Comparison of ENCODE assay signal across 1 cellular context in the genomic region with DNA sequence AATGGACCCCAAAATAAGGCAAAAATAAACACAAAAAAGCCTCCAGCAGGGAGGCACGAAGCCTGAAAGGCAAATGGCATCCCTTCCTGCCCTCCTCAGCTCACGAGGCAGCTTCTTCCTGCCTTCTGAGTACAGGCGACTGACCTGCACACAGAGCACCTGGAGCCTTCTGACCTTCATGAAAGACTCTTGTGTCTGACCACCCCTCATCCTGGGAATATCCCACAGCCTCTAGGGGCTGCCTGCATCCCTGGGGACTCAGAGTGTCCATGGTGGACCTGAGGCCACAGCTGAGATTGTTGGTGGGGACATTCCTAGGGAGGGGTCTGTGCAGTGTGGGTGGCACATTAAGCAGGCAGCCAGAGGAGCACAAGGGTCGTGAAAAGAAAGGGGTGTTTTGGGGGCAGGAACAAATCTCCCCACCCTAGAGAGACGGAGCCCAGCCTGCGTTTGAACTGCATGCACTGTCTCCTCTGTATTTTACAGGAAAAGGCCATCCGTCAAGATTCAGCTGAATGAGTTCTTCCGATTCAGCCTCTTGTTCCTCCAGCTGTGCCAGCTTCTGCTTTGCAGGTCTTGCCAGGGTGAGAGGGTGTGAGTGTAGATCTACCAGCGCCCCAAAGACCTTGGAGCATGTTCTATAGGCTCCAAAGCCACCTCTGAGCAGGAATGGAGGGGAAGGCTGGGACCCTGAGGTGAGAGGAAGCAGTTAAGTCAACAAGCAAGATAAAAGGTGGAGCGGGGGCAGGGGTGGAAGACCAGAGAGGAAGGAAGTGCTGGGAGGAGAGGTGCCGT.
TF ChIP-seq lines count a peak whose summit lies in the region.

No MANE protein-coding gene starts in this region.

TF ChIP-seq in GM23338, 12 proteins besides CTCF, POLR2A, EP300 and RAD21 (continued from another document):
- TF ChIP-seq, protein P1, sequence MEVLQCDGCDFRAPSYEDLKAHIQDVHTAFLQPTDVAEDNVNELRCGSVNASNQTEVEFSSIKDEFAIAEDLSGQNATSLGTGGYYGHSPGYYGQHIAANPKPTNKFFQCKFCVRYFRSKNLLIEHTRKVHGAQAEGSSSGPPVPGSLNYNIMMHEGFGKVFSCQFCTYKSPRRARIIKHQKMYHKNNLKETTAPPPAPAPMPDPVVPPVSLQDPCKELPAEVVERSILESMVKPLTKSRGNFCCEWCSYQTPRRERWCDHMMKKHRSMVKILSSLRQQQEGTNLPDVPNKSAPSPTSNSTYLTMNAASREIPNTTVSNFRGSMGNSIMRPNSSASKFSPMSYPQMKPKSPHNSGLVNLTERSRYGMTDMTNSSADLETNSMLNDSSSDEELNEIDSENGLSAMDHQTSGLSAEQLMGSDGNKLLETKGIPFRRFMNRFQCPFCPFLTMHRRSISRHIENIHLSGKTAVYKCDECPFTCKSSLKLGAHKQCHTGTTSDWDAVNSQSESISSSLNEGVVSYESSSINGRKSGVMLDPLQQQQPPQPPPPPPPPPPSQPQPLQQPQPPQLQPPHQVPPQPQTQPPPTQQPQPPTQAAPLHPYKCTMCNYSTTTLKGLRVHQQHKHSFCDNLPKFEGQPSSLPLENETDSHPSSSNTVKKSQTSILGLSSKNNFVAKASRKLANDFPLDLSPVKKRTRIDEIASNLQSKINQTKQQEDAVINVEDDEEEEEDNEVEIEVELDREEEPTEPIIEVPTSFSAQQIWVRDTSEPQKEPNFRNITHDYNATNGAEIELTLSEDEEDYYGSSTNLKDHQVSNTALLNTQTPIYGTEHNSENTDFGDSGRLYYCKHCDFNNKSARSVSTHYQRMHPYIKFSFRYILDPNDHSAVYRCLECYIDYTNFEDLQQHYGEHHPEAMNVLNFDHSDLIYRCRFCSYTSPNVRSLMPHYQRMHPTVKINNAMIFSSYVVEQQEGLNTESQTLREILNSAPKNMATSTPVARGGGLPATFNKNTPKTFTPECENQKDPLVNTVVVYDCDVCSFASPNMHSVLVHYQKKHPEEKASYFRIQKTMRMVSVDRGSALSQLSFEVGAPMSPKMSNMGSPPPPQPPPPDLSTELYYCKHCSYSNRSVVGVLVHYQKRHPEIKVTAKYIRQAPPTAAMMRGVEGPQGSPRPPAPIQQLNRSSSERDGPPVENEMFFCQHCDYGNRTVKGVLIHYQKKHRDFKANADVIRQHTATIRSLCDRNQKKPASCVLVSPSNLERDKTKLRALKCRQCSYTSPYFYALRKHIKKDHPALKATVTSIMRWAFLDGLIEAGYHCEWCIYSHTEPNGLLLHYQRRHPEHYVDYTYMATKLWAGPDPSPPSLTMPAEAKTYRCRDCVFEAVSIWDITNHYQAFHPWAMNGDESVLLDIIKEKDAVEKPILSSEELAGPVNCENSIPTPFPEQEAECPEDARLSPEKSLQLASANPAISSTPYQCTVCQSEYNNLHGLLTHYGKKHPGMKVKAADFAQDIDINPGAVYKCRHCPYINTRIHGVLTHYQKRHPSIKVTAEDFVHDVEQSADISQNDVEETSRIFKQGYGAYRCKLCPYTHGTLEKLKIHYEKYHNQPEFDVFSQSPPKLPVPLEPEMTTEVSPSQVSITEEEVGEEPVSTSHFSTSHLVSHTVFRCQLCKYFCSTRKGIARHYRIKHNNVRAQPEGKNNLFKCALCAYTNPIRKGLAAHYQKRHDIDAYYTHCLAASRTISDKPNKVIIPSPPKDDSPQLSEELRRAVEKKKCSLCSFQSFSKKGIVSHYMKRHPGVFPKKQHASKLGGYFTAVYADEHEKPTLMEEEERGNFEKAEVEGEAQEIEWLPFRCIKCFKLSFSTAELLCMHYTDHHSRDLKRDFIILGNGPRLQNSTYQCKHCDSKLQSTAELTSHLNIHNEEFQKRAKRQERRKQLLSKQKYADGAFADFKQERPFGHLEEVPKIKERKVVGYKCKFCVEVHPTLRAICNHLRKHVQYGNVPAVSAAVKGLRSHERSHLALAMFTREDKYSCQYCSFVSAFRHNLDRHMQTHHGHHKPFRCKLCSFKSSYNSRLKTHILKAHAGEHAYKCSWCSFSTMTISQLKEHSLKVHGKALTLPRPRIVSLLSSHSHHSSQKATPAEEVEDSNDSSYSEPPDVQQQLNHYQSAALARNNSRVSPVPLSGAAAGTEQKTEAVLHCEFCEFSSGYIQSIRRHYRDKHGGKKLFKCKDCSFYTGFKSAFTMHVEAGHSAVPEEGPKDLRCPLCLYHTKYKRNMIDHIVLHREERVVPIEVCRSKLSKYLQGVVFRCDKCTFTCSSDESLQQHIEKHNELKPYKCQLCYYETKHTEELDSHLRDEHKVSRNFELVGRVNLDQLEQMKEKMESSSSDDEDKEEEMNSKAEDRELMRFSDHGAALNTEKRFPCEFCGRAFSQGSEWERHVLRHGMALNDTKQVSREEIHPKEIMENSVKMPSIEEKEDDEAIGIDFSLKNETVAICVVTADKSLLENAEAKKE (CRISPR knock-in tag; IDR thresholded peaks at IDR 0.05): no peak
- TF ChIP-seq ZNF331 (CRISPR knock-in tag; IDR thresholded peaks at IDR 0.05; ENCODE audit: low read depth): no peak
- no peak for TF ChIP-seq POLR2AphosphoS5 (IDR thresholded peaks at IDR 0.05; ENCODE audit: low read depth)
- TF ChIP-seq NANOG (IDR thresholded peaks at IDR 0.05; ENCODE audit: borderline replicate concordance): no peak
- TF ChIP-seq JUNB (IDR thresholded peaks at IDR 0.05; ENCODE audit: unreplicated experiment): no peak
- TF ChIP-seq EZH2phosphoT487 (IDR thresholded peaks at IDR 0.05; ENCODE audit: unreplicated experiment): no peak
- no peak for TF ChIP-seq EZH2 (IDR thresholded peaks at IDR 0.05; ENCODE audit: low read depth, unreplicated experiment)
